Comparison of ENCODE assay signal across 8 cellular contexts in the genomic region with DNA sequence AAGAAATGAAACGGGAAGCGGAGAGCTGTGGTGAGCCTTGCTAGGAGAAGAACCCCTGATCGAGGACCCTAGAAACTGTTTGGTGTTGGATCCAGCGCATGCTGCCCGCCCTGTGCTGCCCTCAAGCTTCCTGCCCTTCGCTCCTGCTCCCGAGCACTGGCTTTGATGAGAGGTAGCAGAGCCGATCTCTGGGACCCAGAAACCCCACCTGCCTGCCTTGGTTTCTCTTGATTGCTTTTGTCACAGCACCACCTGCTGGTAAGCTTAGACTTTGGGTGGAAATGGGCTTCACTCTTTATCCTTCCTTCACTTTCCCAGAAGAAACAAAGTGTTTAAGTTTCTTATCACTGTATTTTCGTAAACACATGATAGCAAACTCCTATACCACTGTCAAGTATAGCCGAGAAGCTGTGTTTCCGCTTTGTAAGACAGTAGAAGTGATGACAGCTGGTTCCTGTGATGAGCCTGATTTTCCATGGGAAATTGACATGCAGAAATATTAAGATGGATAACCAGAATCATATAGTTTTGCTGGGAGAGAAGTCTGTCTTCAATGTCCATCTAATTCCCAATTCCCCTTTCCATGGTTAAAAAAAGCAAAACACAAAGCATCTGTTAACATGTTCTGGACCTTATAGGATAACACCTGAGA.
A peak's percentile ranks its signal among the peaks of the same experiment; 100 is the strongest.
DNase-seq lines count a peak whose midpoint lies in the region; ATAC-seq and TF ChIP-seq lines count a peak whose summit lies in the region.

No MANE protein-coding gene starts in this region.

- peak overlapping the region; percentile 65 for H3K4me2 ChIP-seq in BLaER1

- H3K36me3 Mint-ChIP-seq in activated CD8-positive, alpha-beta T cell treated with anti-CD3 and anti-CD28 coated beads for 36 hours (ENCODE audit: low read depth), result no peaks in the 10 kb centered on the region

- H3K27ac ChIP-seq in BLaER1, result no peak overlapping the region

- no peaks in the 10 kb centered on the region for H3K27me3 ChIP-seq in BLaER1

- ATAC-seq in GM21447 (IDR thresholded peaks at IDR 0.05; ENCODE audit: unreplicated experiment), result peak; percentile 63
- ATAC-seq in activated CD8-positive, alpha-beta T cell treated with anti-CD3 and anti-CD28 coated beads for 36 hours, result peak; percentile 71
- no peak for ATAC-seq in GM21717 (IDR thresholded peaks at IDR 0.05; ENCODE audit: unreplicated experiment)

- H3K9me3 ChIP-seq in BLaER1, result no peaks in the 10 kb centered on the region

- H3K36me3 ChIP-seq in BLaER1, result peaks cover 40% of the 10 kb centered on the region

- intact Hi-C loops in activated CD8-positive, alpha-beta T cell treated with anti-CD3 and anti-CD28 coated beads for 36 hours (cut with micrococcal nuclease), result loop anchor here (2.0 to 5.0 kb wide), 2 partner anchors 268 to 395 kb away; partner anchors contain the start of gene PHLPP1

- H3K4me1 Mint-ChIP-seq in activated CD8-positive, alpha-beta T cell treated with anti-CD3 and anti-CD28 coated beads for 36 hours (ENCODE audit: low read depth), result no peaks in the 10 kb centered on the region

- H3K4me3 ChIP-seq in BLaER1, result no peak overlapping the region

- TF ChIP-seq CTCF in activated CD8-positive, alpha-beta T cell treated with anti-CD3 and anti-CD28 coated beads for 36 hours (IDR thresholded peaks at IDR 0.05), result peak; percentile 85

- CTCF ChIA-PET in activated CD8-positive, alpha-beta T cell treated with anti-CD3 and anti-CD28 coated beads for 36 hours (lab: Charles Lee), result interaction anchor here (0.7 to 3.4 kb wide), 44 partner anchors 8 to 557 kb away, joined by 3 to 48 read pairs (median 4); partner anchors contain the start of gene PHLPP1

- H3K9me3 Mint-ChIP-seq in activated CD8-positive, alpha-beta T cell treated with anti-CD3 and anti-CD28 coated beads for 36 hours, result no peaks in the 10 kb centered on the region

- no peak overlapping the region for H3K4me3 Mint-ChIP-seq in activated CD8-positive, alpha-beta T cell treated with anti-CD3 and anti-CD28 coated beads for 36 hours

- POLR2A ChIA-PET in activated CD8-positive, alpha-beta T cell treated with anti-CD3 and anti-CD28 coated beads for 36 hours (lab: Charles Lee), result interaction anchor here (2.1 kb wide), 1 partner anchor 268 kb away, joined by 7 read pairs; the partner anchor contains the start of gene PHLPP1

- no peaks in the 10 kb centered on the region for H3K27me3 Mint-ChIP-seq in activated CD8-positive, alpha-beta T cell treated with anti-CD3 and anti-CD28 coated beads for 36 hours

- H3K27ac Mint-ChIP-seq in activated CD8-positive, alpha-beta T cell treated with anti-CD3 and anti-CD28 coated beads for 36 hours, result no peak overlapping the region

- DNase-seq in NCI-H2227 (lab: John Stamatoyannopoulos, UW; ENCODE audit: unreplicated experiment), result peak; percentile 56
- peak; percentile 69 for DNase-seq in activated CD8-positive, alpha-beta T cell treated with anti-CD3 and anti-CD28 coated beads for 36 hours
- peak; percentile 41 for DNase-seq in effector CD4-positive, alpha-beta T cell
- DNase-seq in medulla oblongata (ENCODE audit: extremely low spot score), result peak; percentile 93
- peak; percentile 12 to 30 for DNase-seq in stimulated activated CD8-positive, alpha-beta memory T cell treated with anti-CD3 and anti-CD28 coated beads, Interleukin-2, amount 100 ng/mL, for 48 hours (ENCODE audit: low read depth in 2 of 2)

- no peak overlapping the region for H3K9ac ChIP-seq in BLaER1

- peaks cover 8% of the 10 kb centered on the region; the same call in 1 of the 2 replicates for H4K20me1 ChIP-seq in BLaER1

- H3K4me1 ChIP-seq in BLaER1, result peaks cover 29% of the 10 kb centered on the region

Comparison
In these comparisons a context has a peak if more than half of its experiments do, and no peak if none do; other contexts are left out.
1. DNase-seq: peak in every context shown above with its lines; median percentile 93 in medulla oblongata; 69 in activated CD8-positive, alpha-beta T cell treated with anti-CD3 and anti-CD28 coated beads for 36 hours; 56 in NCI-H2227; 41 in effector CD4-positive, alpha-beta T cell; 21 in stimulated activated CD8-positive, alpha-beta memory T cell treated with anti-CD3 and anti-CD28 coated beads, Interleukin-2, amount 100 ng/mL, for 48 hours.